ENCODE assay signal across 35 cellular contexts in genomic region chr3:165389653-165390052, GRCh38.
"Had no signal": no experiment of that assay in that cellular context is flagged by ENCODE, and none has a peak within 500 bp of the region (broad histone marks: within the 10 kb centered on the region; RNA-seq: fewer than 3 reads in every experiment).

No MANE protein-coding gene starts in this region.

- H3K4me1 ChIP-seq: adrenal gland had no signal

- H3K4me3 ChIP-seq: adrenal gland, cardiac muscle cell had no signal

- H3K27me3 Mint-ChIP-seq: activated B cell treated with CpG ODN at 0.5 μM for 24 hours; activated CD4-positive, alpha-beta memory T cell treated with anti-CD3 and anti-CD28 coated beads for 36 hours; activated CD4-positive, alpha-beta T cell treated with anti-CD3 and anti-CD28 coated beads, Interleukin-2, amount 10 ng/mL, durations not matched to agents 24 days and 14 days; activated CD8-positive, alpha-beta T cell treated with anti-CD3 and anti-CD28 coated beads for 36 hours; activated naive CD8-positive, alpha-beta T cell treated with anti-CD3 and anti-CD28 coated beads for 36 hours; activated T-helper 17 cell treated with anti-CD3 and anti-CD28 coated beads, Interleukin-2, amount 50 U/mL, for 72 hours; brain; central memory CD8-positive, alpha-beta T cell had no signal

- H3K9me3 ChIP-seq: adrenal gland had no signal

- ATAC-seq: activated CD8-positive, alpha-beta T cell treated with anti-CD3 and anti-CD28 coated beads for 36 hours; activated naive CD4-positive, alpha-beta T cell treated with anti-CD3 and anti-CD28 coated beads, Interleukin-2, amount 50 U/mL, for 72 hours; activated T-cell treated with anti-CD3 and anti-CD28 coated beads, Interleukin-2, amount 50 U/mL, for 4 hours; activated T-cell treated with anti-CD3 and anti-CD28 coated beads, Interleukin-2, amount 50 U/mL, for 72 hours; activated T-helper 17 cell treated with anti-CD3 and anti-CD28 coated beads, Interleukin-2, amount 50 U/mL, for 72 hours had no signal

- H3K4me3 Mint-ChIP-seq: activated B cell treated with CpG ODN at 0.5 μM for 24 hours; activated CD4-positive, alpha-beta memory T cell treated with anti-CD3 and anti-CD28 coated beads for 36 hours; activated CD4-positive, alpha-beta T cell treated with anti-CD3 and anti-CD28 coated beads, Interleukin-2, amount 10 ng/mL, durations not matched to agents 24 days and 14 days; activated CD8-positive, alpha-beta T cell treated with anti-CD3 and anti-CD28 coated beads for 36 hours; activated naive CD4-positive, alpha-beta T cell treated with anti-CD3 and anti-CD28 coated beads for 36 hours; activated naive CD8-positive, alpha-beta T cell treated with anti-CD3 and anti-CD28 coated beads for 36 hours; activated T-cell treated with anti-CD3 and anti-CD28 coated beads, Interleukin-2, amount 50 U/mL, for 4 hours; activated T-cell treated with anti-CD3 and anti-CD28 coated beads, Interleukin-2, amount 50 U/mL, for 72 hours; activated T-helper 1 cell treated with anti-CD3 and anti-CD28 coated beads, Interleukin-12 subunit alpha, Interleukin-12 subunit beta, Interleukin-2, Interleukin-4 antibody, amounts not matched to agents 30 ng/mL and 10 ng/mL and 1 ng/mL, durations not matched to agents 14 hours and 24 hours and 36 hours; activated T-helper 17 cell treated with anti-CD3 and anti-CD28 coated beads, Interleukin-2, amount 50 U/mL, for 72 hours; brain; central memory CD8-positive, alpha-beta T cell; T-helper 1 cell treated with Interleukin-12 subunit alpha and Interleukin-12 subunit beta and Interleukin-4 antibody, amounts not matched to agents 30 μg/mL and 1 μg/mL, for 36 hours; T-helper 2 cell treated with Interferon-gamma antibody and Interleukin-4, amounts not matched to agents 5 μg/mL and 100 μg/mL, for 36 hours had no signal

- H3K9me3 Mint-ChIP-seq: activated CD4-positive, alpha-beta T cell treated with anti-CD3 and anti-CD28 coated beads, Interleukin-2, amount 10 ng/mL, durations not matched to agents 24 days and 14 days had no signal

- DNase-seq: activated B cell treated with CpG ODN at 0.5 μM for 24 hours; activated CD4-positive, alpha-beta memory T cell treated with anti-CD3 and anti-CD28 coated beads for 36 hours; activated CD4-positive, alpha-beta T cell treated with anti-CD3 and anti-CD28 coated beads for 4 hours; activated CD4-positive, alpha-beta T cell treated with anti-CD3 and anti-CD28 coated beads, Interleukin-2, amount 10 ng/mL, durations not matched to agents 24 days and 14 days; activated CD4-positive, alpha-beta T cell treated with anti-CD3 and anti-CD28 coated beads, Interleukin-2, amount 50 U/mL, for 1 hour; activated CD4-positive, alpha-beta T cell treated with anti-CD3 and anti-CD28 coated beads, Interleukin-2, amount 50 U/mL, for 4 hours; activated CD4-positive, CD25-positive, alpha-beta regulatory T cell treated with anti-CD3 and anti-CD28 coated beads, Interleukin-2, amount 50 U/mL, for 72 hours; activated CD8-positive, alpha-beta memory T cell treated with anti-CD3 and anti-CD28 coated beads, Interleukin-2, amount 50 U/mL, for 4 hours; activated CD8-positive, alpha-beta T cell treated with anti-CD3 and anti-CD28 coated beads for 36 hours; activated effector memory CD4-positive, alpha-beta T cell treated with anti-CD3 and anti-CD28 coated beads, Interleukin-2, amount 50 U/mL, for 16 hours; activated gamma-delta T cell treated with Interleukin-2 at 50 U/mL for 16 hours; activated naive CD4-positive, alpha-beta T cell; activated naive CD4-positive, alpha-beta T cell treated with anti-CD3 and anti-CD28 coated beads for 36 hours; activated naive CD4-positive, alpha-beta T cell treated with anti-CD3 and anti-CD28 coated beads, Interleukin-2, amount 50 U/mL, for 16 hours; activated naive CD8-positive, alpha-beta T cell treated with anti-CD3 and anti-CD28 coated beads for 36 hours; activated T-cell treated with anti-CD3 and anti-CD28 coated beads for 4 hours; activated T-cell treated with anti-CD3 and anti-CD28 coated beads, Interleukin-2, amount 50 U/mL, for 1 hour; activated T-cell treated with anti-CD3 and anti-CD28 coated beads, Interleukin-2, amount 50 U/mL, for 4 hours; activated T-cell treated with anti-CD3 and anti-CD28 coated beads, Interleukin-2, amount 50 U/mL, for 72 hours; adrenal gland; amniotic stem cell; aorta; caudate nucleus; T-helper 1 cell; T-helper 2 cell; T-helper 9 cell had no signal

- H3K4me1 Mint-ChIP-seq: activated B cell treated with CpG ODN at 0.5 μM for 24 hours; activated CD4-positive, alpha-beta T cell treated with anti-CD3 and anti-CD28 coated beads, Interleukin-2, amount 10 ng/mL, durations not matched to agents 24 days and 14 days; activated naive CD8-positive, alpha-beta T cell treated with anti-CD3 and anti-CD28 coated beads for 36 hours; activated T-helper 17 cell treated with anti-CD3 and anti-CD28 coated beads, Interleukin-2, amount 50 U/mL, for 72 hours; central memory CD8-positive, alpha-beta T cell had no signal

- H3K27me3 ChIP-seq: adrenal gland, cardiac muscle cell had no signal

- H3K36me3 ChIP-seq: adrenal gland, cardiac muscle cell had no signal

- H3K27ac ChIP-seq: adrenal gland, cardiac muscle cell, VCaP had no signal

- H3K27ac Mint-ChIP-seq: activated B cell treated with CpG ODN at 0.5 μM for 24 hours; activated CD4-positive, alpha-beta memory T cell treated with anti-CD3 and anti-CD28 coated beads for 36 hours; activated CD4-positive, alpha-beta T cell treated with anti-CD3 and anti-CD28 coated beads, Interleukin-2, amount 10 ng/mL, durations not matched to agents 24 days and 14 days; activated CD8-positive, alpha-beta T cell treated with anti-CD3 and anti-CD28 coated beads for 36 hours; activated naive CD4-positive, alpha-beta T cell treated with anti-CD3 and anti-CD28 coated beads for 36 hours; activated naive CD4-positive, alpha-beta T cell treated with anti-CD3 and anti-CD28 coated beads, Interleukin-2, amount 50 U/mL, for 72 hours; activated naive CD8-positive, alpha-beta T cell treated with anti-CD3 and anti-CD28 coated beads for 36 hours; activated T-cell treated with anti-CD3 and anti-CD28 coated beads, Interleukin-2, amount 50 U/mL, for 72 hours; activated T-helper 1 cell treated with anti-CD3 and anti-CD28 coated beads, Interleukin-12 subunit alpha, Interleukin-12 subunit beta, Interleukin-2, Interleukin-4 antibody, amounts not matched to agents 30 ng/mL and 10 ng/mL and 1 ng/mL, durations not matched to agents 14 hours and 24 hours and 36 hours; activated T-helper 17 cell treated with anti-CD3 and anti-CD28 coated beads, Interleukin-2, amount 50 U/mL, for 72 hours; T-helper 1 cell treated with Interleukin-12 subunit alpha and Interleukin-12 subunit beta and Interleukin-4 antibody, amounts not matched to agents 30 μg/mL and 1 μg/mL, for 36 hours; T-helper 2 cell treated with Interferon-gamma antibody and Interleukin-4, amounts not matched to agents 5 μg/mL and 100 μg/mL, for 36 hours had no signal

- H3K36me3 Mint-ChIP-seq: activated CD4-positive, alpha-beta memory T cell treated with anti-CD3 and anti-CD28 coated beads for 36 hours; activated naive CD4-positive, alpha-beta T cell treated with anti-CD3 and anti-CD28 coated beads, Interleukin-2, amount 50 U/mL, for 72 hours; activated naive CD8-positive, alpha-beta T cell treated with anti-CD3 and anti-CD28 coated beads for 36 hours; brain had no signal
